In the genomic region with DNA sequence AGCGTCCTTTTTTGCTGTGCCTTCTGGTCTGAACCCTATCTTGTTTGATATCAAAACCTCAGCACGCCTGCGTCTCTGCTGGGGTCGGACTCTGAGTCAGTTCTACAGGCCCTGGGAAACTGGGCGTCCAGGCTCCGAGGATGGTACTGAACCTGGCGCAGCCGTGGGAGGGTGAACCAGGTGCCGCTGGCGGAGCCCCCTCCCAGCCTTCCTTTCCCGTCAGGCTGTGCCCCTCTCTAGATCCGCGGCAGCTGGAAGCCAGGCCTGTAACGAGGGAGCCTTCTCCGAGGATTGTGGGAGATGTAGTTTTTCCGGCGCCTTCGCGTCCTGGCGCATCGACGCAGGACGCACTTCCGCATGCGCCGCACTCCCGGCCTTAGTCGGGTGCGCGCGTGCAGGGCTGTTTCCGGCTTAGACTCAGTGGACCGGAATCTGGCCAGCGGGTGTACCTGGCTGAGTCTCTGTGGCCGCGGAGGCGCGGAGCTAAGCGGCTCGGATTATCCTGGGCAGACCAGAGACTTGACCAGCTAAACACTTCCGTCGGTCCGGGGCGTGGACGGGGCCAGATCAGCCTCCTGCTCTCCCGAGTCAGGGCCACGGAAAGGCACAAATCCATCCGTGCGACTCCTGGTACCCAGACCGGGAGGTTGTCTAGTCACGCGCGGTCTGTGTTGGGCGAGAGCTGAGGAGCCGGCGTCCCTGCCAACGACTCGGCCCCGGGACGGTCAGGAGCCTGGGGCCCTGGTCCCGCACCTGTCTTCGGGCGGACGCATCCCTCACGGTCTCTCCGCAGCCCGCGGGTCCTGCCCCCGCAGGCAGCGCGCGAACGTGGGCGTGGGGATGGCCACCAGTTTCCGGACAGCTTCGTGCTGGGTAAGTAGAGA, we compare ENCODE assay signal across 8 cellular contexts. TPM values are rescaled to one million over a fixed set of nuclear protein-coding genes. Genes with fewer than 3 reads are reported as not detected.
DNase-seq lines count a peak whose midpoint lies in the region; ATAC-seq and TF ChIP-seq lines count a peak whose summit lies in the region.

A gene with protein sequence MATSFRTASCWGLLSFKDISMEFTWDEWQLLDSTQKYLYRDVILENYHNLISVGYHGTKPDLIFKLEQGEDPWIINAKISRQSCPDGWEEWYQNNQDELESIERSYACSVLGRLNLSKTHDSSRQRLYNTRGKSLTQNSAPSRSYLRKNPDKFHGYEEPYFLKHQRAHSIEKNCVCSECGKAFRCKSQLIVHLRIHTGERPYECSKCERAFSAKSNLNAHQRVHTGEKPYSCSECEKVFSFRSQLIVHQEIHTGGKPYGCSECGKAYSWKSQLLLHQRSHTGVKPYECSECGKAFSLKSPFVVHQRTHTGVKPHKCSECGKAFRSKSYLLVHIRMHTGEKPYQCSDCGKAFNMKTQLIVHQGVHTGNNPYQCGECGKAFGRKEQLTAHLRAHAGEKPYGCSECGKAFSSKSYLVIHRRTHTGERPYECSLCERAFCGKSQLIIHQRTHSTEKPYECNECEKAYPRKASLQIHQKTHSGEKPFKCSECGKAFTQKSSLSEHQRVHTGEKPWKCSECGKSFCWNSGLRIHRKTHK (plus strand): TSS at position 367 of the 884 bp plus-strand sequence. CDS start 474 bp downstream, at position 841.

- peaks cover 22% of the 10 kb centered on the region for H3K4me1 Mint-ChIP-seq in activated T-helper 1 cell treated with anti-CD3 and anti-CD28 coated beads, Interleukin-12 subunit alpha, Interleukin-12 subunit beta, Interleukin-2, Interleukin-4 antibody, amounts not matched to agents 30 ng/mL and 10 ng/mL and 1 ng/mL, durations not matched to agents 14 hours and 24 hours and 36 hours (ENCODE audit: low read depth)
- peaks cover 26 to 45% (median 43%) of the 10 kb centered on the region in 3 donors for H3K4me1 Mint-ChIP-seq in naive B cell
- peaks cover 30% of the 10 kb centered on the region for H3K4me1 Mint-ChIP-seq in stimulated activated memory B cell treated with anti-CD40 and anti-IgM and Interleukin-4, amounts not matched to agents 10 μg/mL and 1 μg/mL and 100 μg/mL, for 72 hours

- no peaks in the 10 kb centered on the region for H3K27me3 Mint-ChIP-seq in activated T-helper 1 cell treated with anti-CD3 and anti-CD28 coated beads, Interleukin-12 subunit alpha, Interleukin-12 subunit beta, Interleukin-2, Interleukin-4 antibody, amounts not matched to agents 30 ng/mL and 10 ng/mL and 1 ng/mL, durations not matched to agents 14 hours and 24 hours and 36 hours (ENCODE audit: insufficient read depth)
- H3K27me3 Mint-ChIP-seq in naive B cell = peaks cover 0 to 5% (median 4%) of the 10 kb centered on the region in 3 donors
- H3K27me3 Mint-ChIP-seq in stimulated activated memory B cell treated with anti-CD40 and anti-IgM and Interleukin-4, amounts not matched to agents 10 μg/mL and 1 μg/mL and 100 μg/mL, for 72 hours = no peaks in the 10 kb centered on the region

- H3K4me1 ChIP-seq in DND-41 (ENCODE audit: insufficient read depth, low read length) = peaks cover 25% of the 10 kb centered on the region
- H3K4me1 ChIP-seq in GM23248 (ENCODE audit: insufficient read depth) = 0 out of 2 replicates have a peak, but pooled peaks cover 12% of the 10 kb centered on the region

- H3K4me3 ChIP-seq in DND-41 (ENCODE audit: low read depth in 1 of 2, low read length in 2 of 2) (peak within 1 kb of the TSS; percentile 93 to 95), GM23248 (peak within 1 kb of the TSS; percentile 77)

- in situ Hi-C loops in GM23248 (cut with MboI) = no loop called here

- intact Hi-C loops in activated T-helper 1 cell treated with anti-CD3 and anti-CD28 coated beads, Interleukin-12 subunit alpha, Interleukin-12 subunit beta, Interleukin-2, Interleukin-4 antibody, amounts not matched to agents 30 ng/mL and 10 ng/mL and 1 ng/mL, durations not matched to agents 14 hours and 24 hours and 36 hours (cut with micrococcal nuclease) = loop anchor here (1.0 to 2.0 kb wide), 8 partner anchors 30 to 195 kb away; a partner anchor contains a TSS

- peaks cover 57% of the 10 kb centered on the region for H3K9me3 Mint-ChIP-seq in activated T-helper 1 cell treated with anti-CD3 and anti-CD28 coated beads, Interleukin-12 subunit alpha, Interleukin-12 subunit beta, Interleukin-2, Interleukin-4 antibody, amounts not matched to agents 30 ng/mL and 10 ng/mL and 1 ng/mL, durations not matched to agents 14 hours and 24 hours and 36 hours
- H3K9me3 Mint-ChIP-seq in naive B cell = peaks cover 7 to 23% (median 14%) of the 10 kb centered on the region in 7 donors
- H3K9me3 Mint-ChIP-seq in stimulated activated memory B cell treated with anti-CD40 and anti-IgM and Interleukin-4, amounts not matched to agents 10 μg/mL and 1 μg/mL and 100 μg/mL, for 72 hours = peaks cover 12% of the 10 kb centered on the region

- H3K9ac ChIP-seq in DND-41 (ENCODE audit: low read depth, low read length) (peak within 1 kb of the TSS; percentile 82), GM23248 (peak within 1 kb of the TSS; percentile 88)

- H3K4me3 Mint-ChIP-seq in activated T-helper 1 cell treated with anti-CD3 and anti-CD28 coated beads, Interleukin-12 subunit alpha, Interleukin-12 subunit beta, Interleukin-2, Interleukin-4 antibody, amounts not matched to agents 30 ng/mL and 10 ng/mL and 1 ng/mL, durations not matched to agents 14 hours and 24 hours and 36 hours = peak within 1 kb of the TSS; percentile 90
- H3K4me3 Mint-ChIP-seq in naive B cell = peak within 1 kb of the TSS; percentile 92 to 98 (median 96)
- peak within 1 kb of the TSS; percentile 89 for H3K4me3 Mint-ChIP-seq in stimulated activated memory B cell treated with anti-CD40 and anti-IgM and Interleukin-4, amounts not matched to agents 10 μg/mL and 1 μg/mL and 100 μg/mL, for 72 hours

- H3K27me3 ChIP-seq in DND-41 (ENCODE audit: insufficient read depth, low read length, poor library complexity) (no peaks in the 10 kb centered on the region), GM23248 (replicated peaks; ENCODE audit: insufficient read depth) (no peaks in the 10 kb centered on the region)

- peaks cover 50% of the 10 kb centered on the region for H3K36me3 ChIP-seq in DND-41 (ENCODE audit: insufficient read depth, low read length)
- no peaks in the 10 kb centered on the region; the same call in 1 of the 2 replicates for H3K36me3 ChIP-seq in GM23248 (ENCODE audit: low read depth)

- H3K27ac Mint-ChIP-seq in activated T-helper 1 cell treated with anti-CD3 and anti-CD28 coated beads, Interleukin-12 subunit alpha, Interleukin-12 subunit beta, Interleukin-2, Interleukin-4 antibody, amounts not matched to agents 30 ng/mL and 10 ng/mL and 1 ng/mL, durations not matched to agents 14 hours and 24 hours and 36 hours = peak within 1 kb of the TSS; percentile 92
- H3K27ac Mint-ChIP-seq in naive B cell = peak within 1 kb of the TSS; percentile 94 to 98 (median 98)
- peak within 1 kb of the TSS; percentile 98 for H3K27ac Mint-ChIP-seq in stimulated activated memory B cell treated with anti-CD40 and anti-IgM and Interleukin-4, amounts not matched to agents 10 μg/mL and 1 μg/mL and 100 μg/mL, for 72 hours

- DNase-seq in DND-41 (peak; percentile 92), GM23248 (peak; percentile 98), Kasumi-1 (lab: John Stamatoyannopoulos, UW) (peak; percentile 93), RPMI7951 (ENCODE audit: low read depth) (peak; percentile 89), fibroblast of gingiva (ENCODE audit: low read depth) (peak; percentile 86), naive B cell (peak; percentile 87)
- DNase-seq in activated T-helper 1 cell treated with anti-CD3 and anti-CD28 coated beads, Interleukin-12 subunit alpha, Interleukin-12 subunit beta, Interleukin-2, Interleukin-4 antibody, amounts not matched to agents 30 ng/mL and 10 ng/mL and 1 ng/mL, durations not matched to agents 14 hours and 24 hours and 36 hours (ENCODE audit: low spot score) = peak; percentile 84

- H3K27ac ChIP-seq in DND-41 (ENCODE audit: low read length) (peak within 1 kb of the TSS; percentile 85), GM23248 (peak within 1 kb of the TSS; percentile 63)

- peaks cover 4% of the 10 kb centered on the region for H3F3A ChIP-seq in GM23248 (ENCODE audit: insufficient read depth)

- H3K79me2 ChIP-seq in DND-41 (ENCODE audit: insufficient read depth, low read length) = peaks cover 51% of the 10 kb centered on the region
- H3K79me2 ChIP-seq in GM23248 (ENCODE audit: insufficient read depth) = peaks cover 49% of the 10 kb centered on the region

- H3K4me2 ChIP-seq in DND-41 (ENCODE audit: insufficient read depth, low read length) = peak within 1 kb of the TSS; percentile 96
- peak within 1 kb of the TSS; percentile 99 for H3K4me2 ChIP-seq in GM23248 (ENCODE audit: unreplicated experiment)

- H3K9me2 ChIP-seq in GM23248 (ENCODE audit: insufficient read depth) = no peaks in the 10 kb centered on the region

- peaks cover 42% of the 10 kb centered on the region for H3K36me3 Mint-ChIP-seq in activated T-helper 1 cell treated with anti-CD3 and anti-CD28 coated beads, Interleukin-12 subunit alpha, Interleukin-12 subunit beta, Interleukin-2, Interleukin-4 antibody, amounts not matched to agents 30 ng/mL and 10 ng/mL and 1 ng/mL, durations not matched to agents 14 hours and 24 hours and 36 hours (ENCODE audit: low read depth)
- H3K36me3 Mint-ChIP-seq in naive B cell = peaks cover 15 to 29% of the 10 kb centered on the region in 2 donors
- H3K36me3 Mint-ChIP-seq in stimulated activated memory B cell treated with anti-CD40 and anti-IgM and Interleukin-4, amounts not matched to agents 10 μg/mL and 1 μg/mL and 100 μg/mL, for 72 hours = peaks cover 48% of the 10 kb centered on the region

- H4K20me1 ChIP-seq in DND-41 (ENCODE audit: insufficient read depth, low read length) (no peaks in the 10 kb centered on the region), GM23248 (ENCODE audit: insufficient read depth) (no peaks in the 10 kb centered on the region)

- H3K9me3 ChIP-seq in DND-41 (ENCODE audit: insufficient read depth, low read length, severe bottlenecking) (peaks cover 37% of the 10 kb centered on the region), GM23248 (ENCODE audit: low read depth) (no peaks in the 10 kb centered on the region)

- H2AFZ ChIP-seq in DND-41 (ENCODE audit: low read depth, low read length) (peak within 1 kb of the TSS; percentile 90), GM23248 (peak within 1 kb of the TSS; percentile 99)

- ATAC-seq in DND-41 (ENCODE audit: insufficient read depth, low read depth) (peak; percentile 96), naive B cell (ENCODE audit: low read depth in 2 of 2) (peak; percentile 95 to 97)
- ATAC-seq in stimulated activated memory B cell treated with anti-CD40 and anti-IgM and Interleukin-4, amounts not matched to agents 10 μg/mL and 1 μg/mL and 100 μg/mL, for 72 hours = peak; percentile 99

- WGBS in GM23248 (ENCODE audit: low coverage in 1 of 2, low lambda C conversion rate in 2 of 2, missing lambda C conversion rate in 2 of 2), 2 experiments = 1 to 2% methylated on average over 75 to 76 of the region's 76 CpGs

- TF ChIP-seq CTCF in DND-41 (IDR thresholded peaks at IDR 0.05; ENCODE audit: borderline replicate concordance, extremely low read depth, low read length, poor library complexity, severe bottlenecking) = no peak

RNA-seq across cellular contexts. Expression of the gene that starts here (rescaled TPM):
- 7.2 and 12.3 TPM in 2 replicates for total RNA-seq in GM23248 (2014; rRNA removed; shearing (Covaris generic))
- polyA plus RNA-seq in GM23248 (2016; fragmentation: Nextera tagmentation; extraction: Ambion mirVana) (6.4 and 6.7 TPM in 2 replicates), naive B cell (ENCODE audit: low read depth in 6 of 6) (10 to 100 TPM; 13.3 to 29.2 (median 17.9) TPM)
- total RNA-seq in RPMI7951 (2014; rRNA removed; shearing (Covaris generic)) = 5.1 and 6.6 TPM in 2 replicates
- 18.2 and 22.1 TPM in 2 replicates for total RNA-seq in activated T-helper 1 cell treated with anti-CD3 and anti-CD28 coated beads, Interleukin-12 subunit alpha, Interleukin-12 subunit beta, Interleukin-2, Interleukin-4 antibody, amounts not matched to agents 30 ng/mL and 10 ng/mL and 1 ng/mL, durations not matched to agents 14 hours and 24 hours and 36 hours

Comparison
In these comparisons a context has a peak if more than half of its experiments do, and no peak if none do; other contexts are left out.
1. Peak in every context shown above with its lines: DNase-seq, ATAC-seq, H3K4me3 ChIP-seq and H3K27ac ChIP-seq.